In the genomic region with DNA sequence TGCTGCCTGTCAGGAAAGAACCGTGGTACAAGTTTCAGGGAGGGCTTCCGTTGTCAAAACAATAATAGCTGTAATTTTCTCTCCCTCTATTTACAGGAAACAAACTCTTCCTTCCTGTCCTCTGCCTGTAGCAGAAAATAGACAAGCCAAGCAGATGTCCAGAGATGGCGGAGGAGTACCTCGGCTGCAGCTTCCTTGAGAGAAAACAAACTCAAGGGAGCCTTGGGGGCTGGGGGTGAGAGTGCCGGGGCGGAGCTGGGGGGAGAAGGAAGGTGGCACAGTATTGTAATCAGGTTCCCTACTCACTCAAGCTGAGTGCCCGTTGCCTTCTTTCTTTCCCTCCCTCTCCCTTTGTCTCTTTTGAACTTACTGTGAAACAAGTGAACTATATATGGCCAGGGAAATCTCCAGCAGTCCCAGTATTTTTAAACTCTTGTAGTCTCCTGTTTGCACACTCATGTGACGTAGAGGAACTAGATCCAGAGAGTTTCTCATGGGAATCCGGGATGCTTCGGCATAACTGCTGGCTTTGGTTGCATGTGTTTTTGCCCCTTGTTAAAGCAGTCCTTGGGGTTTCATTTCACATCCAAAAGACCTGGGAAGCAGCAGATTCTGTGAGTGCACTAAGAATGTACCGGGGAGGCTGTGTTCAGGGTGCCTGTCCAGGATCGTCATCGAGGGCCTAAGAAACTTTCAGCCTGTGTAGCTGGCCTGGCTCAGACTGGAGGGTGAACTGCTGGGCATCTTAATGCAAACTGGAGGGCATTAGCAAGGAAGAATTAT, we compare ENCODE assay signal across 9 cellular contexts. TPM values are rescaled to one million over a fixed set of nuclear protein-coding genes. Genes with fewer than 3 reads are reported as not detected.
DNase-seq lines count a peak whose midpoint lies in the region; ATAC-seq, FAIRE-seq and TF ChIP-seq lines count a peak whose summit lies in the region.
"Had no signal": no experiment of that assay in that cellular context is flagged by ENCODE, and none has a peak within 500 bp of the region (broad histone marks: within the 10 kb centered on the region; RNA-seq: fewer than 3 reads in every experiment).

No MANE protein-coding gene starts in this region.

- H3K9me3 ChIP-seq in BLaER1: peaks cover 13% of the 10 kb centered on the region

- H3K9ac ChIP-seq in BLaER1: peak overlapping the region; percentile 91

- no peaks in the 10 kb centered on the region for H3K27me3 Mint-ChIP-seq in endothelial cell (ENCODE audit: unreplicated experiment)

- H3K4me3 ChIP-seq in BLaER1: peak overlapping the region; percentile 60

- ATAC-seq in HG03460 (IDR thresholded peaks at IDR 0.05; ENCODE audit: unreplicated experiment): peak; percentile 47

- no peaks in the 10 kb centered on the region for H3K36me3 Mint-ChIP-seq in endothelial cell (ENCODE audit: low read depth, unreplicated experiment)

- no peaks in the 10 kb centered on the region for H3K9me3 Mint-ChIP-seq in endothelial cell (ENCODE audit: unreplicated experiment)

- H3K36me3 ChIP-seq in BLaER1: no peaks in the 10 kb centered on the region

- H3K4me2 ChIP-seq in BLaER1: peak overlapping the region; percentile 92

- DNase-seq in GM20000 (ENCODE audit: low spot score): peak; percentile 34
- DNase-seq in endothelial cell (ENCODE audit: low spot score): peak; percentile 43
- DNase-seq in ureter (ENCODE audit: low spot score): no peak
- no peak for DNase-seq in frontal cortex (ENCODE audit: low spot score in 2 of 2)
- DNase-seq in kidney tubule cell (ENCODE audit: low spot score): no peak
- DNase-seq in superior temporal gyrus (ENCODE audit: extremely low spot score): no peak

- no peak overlapping the region for H3K4me3 Mint-ChIP-seq in endothelial cell (ENCODE audit: unreplicated experiment)

- FAIRE-seq in frontal cortex (lab: Jason Lieb, UNC): no peak
- FAIRE-seq: TTC549 had no signal

- no peak overlapping the region for H3K27ac Mint-ChIP-seq in endothelial cell (ENCODE audit: unreplicated experiment)

- H3K27ac ChIP-seq in BLaER1: peak overlapping the region; percentile 98

- peaks cover 64% of the 10 kb centered on the region for H3K4me1 ChIP-seq in BLaER1

- H3K27me3 ChIP-seq in BLaER1: no peaks in the 10 kb centered on the region

- H4K20me1 ChIP-seq in BLaER1: no peaks in the 10 kb centered on the region

- no peak for TF ChIP-seq CTCF in GM20000 (IDR thresholded peaks at IDR 0.05; ENCODE audit: extremely low read depth, missing control alignments)
- TF ChIP-seq CTCF in endothelial cell (IDR thresholded peaks at IDR 0.05; ENCODE audit: unreplicated experiment): no peak

- H3K4me1 Mint-ChIP-seq in endothelial cell (ENCODE audit: unreplicated experiment): peaks cover 2% of the 10 kb centered on the region

RNA-seq across cellular contexts. Expression of a gene that starts 44.6 kb away (rescaled TPM):
- 18.4 TPM for total RNA-seq in endothelial cell (ENCODE audit: unreplicated experiment)
- total RNA-seq in ureter: 83.1 TPM
- 31.0 TPM for total RNA-seq in frontal cortex

Comparison
In these comparisons a context has a peak if more than half of its experiments do, and no peak if none do; other contexts are left out.
1. DNase-seq: peak in GM20000 (single experiment) and endothelial cell (single experiment); none in ureter (single experiment), frontal cortex (0 of 2), kidney tubule cell (single experiment) and superior temporal gyrus (single experiment).